In the genomic region with DNA sequence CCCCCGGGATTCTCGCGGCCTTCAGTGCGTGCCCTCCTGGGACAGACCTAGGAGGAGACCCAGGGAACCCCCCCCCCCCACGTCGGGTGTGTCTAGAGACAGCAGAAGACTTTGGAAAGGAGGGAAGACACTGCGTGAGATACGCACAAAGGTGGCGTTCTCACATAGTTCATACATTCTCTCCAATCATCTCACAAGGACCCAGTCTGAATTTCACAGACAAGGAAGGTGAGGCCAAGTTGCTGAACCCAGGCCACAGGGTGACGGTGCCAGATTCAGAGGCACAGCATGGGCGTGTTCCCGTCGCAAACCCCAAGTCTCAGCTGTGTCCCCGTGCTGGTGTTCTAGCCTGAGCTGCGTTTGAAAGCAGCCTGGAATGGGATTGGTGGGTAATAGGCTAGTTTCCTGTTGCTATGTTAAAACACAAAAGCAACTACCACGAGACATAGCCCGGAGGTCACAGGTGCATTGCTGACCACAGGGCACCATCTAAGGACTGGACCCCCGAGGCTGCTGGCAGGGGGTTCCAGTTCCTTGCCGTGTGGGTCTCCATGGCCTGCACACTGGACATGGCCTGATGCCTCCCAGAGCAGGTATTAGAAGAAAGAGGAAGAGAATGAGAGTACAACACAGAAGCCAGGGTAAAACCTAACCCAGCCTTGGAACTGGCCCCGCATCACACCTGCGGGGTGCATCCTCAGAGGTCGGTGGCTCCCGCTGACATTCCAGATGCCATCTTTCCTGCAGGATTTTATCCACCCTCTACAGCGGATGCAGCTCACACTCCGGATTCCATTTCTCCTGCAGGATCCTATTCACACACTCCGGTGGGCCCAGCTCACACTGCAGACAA, we compare ENCODE assay signal across 10 cellular contexts. TPM values are rescaled to one million over a fixed set of nuclear protein-coding genes. Genes with fewer than 3 reads are reported as not detected.
DNase-seq lines count a peak whose midpoint lies in the region; ATAC-seq and TF ChIP-seq lines count a peak whose summit lies in the region.
"Had no signal": no experiment of that assay in that cellular context is flagged by ENCODE, and none has a peak within 500 bp of the region (broad histone marks: within the 10 kb centered on the region; RNA-seq: fewer than 3 reads in every experiment).

No MANE protein-coding gene starts in this region.

- H3K36me3 Mint-ChIP-seq in CD4-positive, alpha-beta T cell (ENCODE audit: low read depth) = no peaks in the 10 kb centered on the region
- no peaks in the 10 kb centered on the region for H3K36me3 Mint-ChIP-seq in Caco-2 (ENCODE audit: insufficient read depth, unreplicated experiment)
- H3K36me3 Mint-ChIP-seq: IgD-negative memory B cell had no signal

- no peak for TF ChIP-seq CTCF in astrocyte of the cerebellum (IDR thresholded peaks at IDR 0.05; ENCODE audit: low read depth, low read length, missing control alignments)
- TF ChIP-seq CTCF in CD4-positive, alpha-beta T cell (IDR thresholded peaks at IDR 0.05) = no peak
- TF ChIP-seq CTCF in Caco-2 (IDR thresholded peaks at IDR 0.05; ENCODE audit: insufficient read depth in 1 of 2, low read depth in 1 of 2, low read length in 1 of 2, severe bottlenecking in 1 of 2, unreplicated experiment in 1 of 2) = no peak

- no peaks in the 10 kb centered on the region for H3K9me3 Mint-ChIP-seq in CD4-positive, alpha-beta T cell
- no peaks in the 10 kb centered on the region for H3K9me3 Mint-ChIP-seq in Caco-2 (ENCODE audit: unreplicated experiment)
- H3K9me3 Mint-ChIP-seq: activated T-cell treated with anti-CD3 and anti-CD28 coated beads, Interleukin-2, amount 50 U/mL, for 72 hours had no signal

- no peak for DNase-seq in astrocyte of the cerebellum (ENCODE audit: low read depth)
- DNase-seq in CD4-positive, alpha-beta T cell = no peak
- no peak for DNase-seq in Caco-2
- DNase-seq in KBM-7 = no peak
- DNase-seq in cerebellar nuclear complex (lab: John Stamatoyannopoulos, UW) = no peak
- DNase-seq: activated T-cell treated with anti-CD3 and anti-CD28 coated beads, Interleukin-2, amount 50 U/mL, for 72 hours had no signal

- H3K27me3 Mint-ChIP-seq in CD4-positive, alpha-beta T cell = peaks cover 67% of the 10 kb centered on the region
- peaks cover 6% of the 10 kb centered on the region for H3K27me3 Mint-ChIP-seq in Caco-2 (ENCODE audit: insufficient read depth, unreplicated experiment)

- CTCF ChIA-PET in CD4-positive, alpha-beta T cell (lab: Charles Lee) = no interaction called here
- CTCF ChIA-PET in Caco-2 (lab: Charles Lee) = no interaction called here

- POLR2A ChIA-PET in CD4-positive, alpha-beta T cell (lab: Charles Lee) = no interaction called here
- POLR2A ChIA-PET in Caco-2 (lab: Charles Lee) = no interaction called here

- H3K4me1 ChIP-seq in HUES48 (ENCODE audit: control insufficient read depth, insufficient read depth, low read length) (peaks cover 21% of the 10 kb centered on the region), skeletal muscle tissue (ENCODE audit: control insufficient read depth in 3 of 3, insufficient read depth in 3 of 3, low read length in 3 of 3) (peaks cover 11 to 22% (median 13%) of the 10 kb centered on the region in 3 donors), Caco-2 (no peaks in the 10 kb centered on the region)

- no peak for ATAC-seq in CD4-positive, alpha-beta T cell (ENCODE audit: poor library complexity)

- no peak overlapping the region for H3K4me3 Mint-ChIP-seq in CD4-positive, alpha-beta T cell
- no peak overlapping the region for H3K4me3 Mint-ChIP-seq in Caco-2 (ENCODE audit: unreplicated experiment)

- H3K27ac Mint-ChIP-seq in CD4-positive, alpha-beta T cell = no peak overlapping the region
- no peak overlapping the region for H3K27ac Mint-ChIP-seq in Caco-2 (ENCODE audit: unreplicated experiment)
- H3K27ac Mint-ChIP-seq: activated T-cell treated with anti-CD3 and anti-CD28 coated beads, Interleukin-2, amount 50 U/mL, for 72 hours had no signal

- no peaks in the 10 kb centered on the region for H3K4me1 Mint-ChIP-seq in CD4-positive, alpha-beta T cell (ENCODE audit: low read depth)
- H3K4me1 Mint-ChIP-seq in Caco-2 (ENCODE audit: low read depth, unreplicated experiment) = no peaks in the 10 kb centered on the region

- in situ Hi-C loops in astrocyte of the cerebellum (cut with HindIII; ENCODE audit: low sequenced_read_pairs) (no loop called here), KBM-7 (cut with MboI; ENCODE audit: low pct_unique_long_range_greater_than_20kb, low sequenced_read_pairs) (no loop called here)

- peak overlapping the region; percentile 75; the same call in 1 of the 2 replicates for H3K4me3 ChIP-seq in HUES48 (ENCODE audit: low read depth, low read length)
- peak overlapping the region; percentile 78 for H3K4me3 ChIP-seq in astrocyte of the cerebellum (ENCODE audit: low read depth, low read length)
- peak overlapping the region; percentile 64; the same call in 1 of the 2 replicates for H3K4me3 ChIP-seq in iPS-18c (ENCODE audit: insufficient read depth, low read depth, low read length)
- peak overlapping the region; percentile 52 to 63 (median 62) for H3K4me3 ChIP-seq in skeletal muscle tissue (ENCODE audit: low read length in 3 of 3)
- no peak overlapping the region for H3K4me3 ChIP-seq in Caco-2 (ENCODE audit: low read depth, low read length)

- H3K27me3 ChIP-seq in HUES48 (ENCODE audit: control insufficient read depth, insufficient read depth, low read length) = peaks cover 38% of the 10 kb centered on the region
- H3K27me3 ChIP-seq in skeletal muscle tissue (ENCODE audit: control insufficient read depth in 3 of 3, insufficient read depth in 3 of 3, low read length in 3 of 3) = peaks cover 21 to 46% (median 38%) of the 10 kb centered on the region in 3 donors
- peaks cover 4% of the 10 kb centered on the region for H3K27me3 ChIP-seq in CD4-positive, alpha-beta T cell (ENCODE audit: control insufficient read depth, insufficient read depth, low read length)
- no peaks in the 10 kb centered on the region for H3K27me3 ChIP-seq in Caco-2 (replicated peaks; ENCODE audit: control insufficient read depth, insufficient read depth, low read length)

- intact Hi-C loops in CD4-positive, alpha-beta T cell (cut with DNase I, micrococcal nuclease) = no loop called here
- intact Hi-C loops in Caco-2 (cut with micrococcal nuclease; ENCODE audit: unreplicated experiment) = no loop called here

- H3K9ac ChIP-seq in HUES48 (ENCODE audit: low read depth, low read length) (no peak overlapping the region), skeletal muscle tissue (ENCODE audit: low read depth in 1 of 3, low read length in 3 of 3) (peak overlapping the region in 1 of 3 donors; percentile 62)

- no peak overlapping the region for H3K27ac ChIP-seq in HUES48 (ENCODE audit: low read depth, low read length)
- H3K27ac ChIP-seq in skeletal muscle tissue (ENCODE audit: low read depth, low read length) = peak overlapping the region; percentile 86
- no peak overlapping the region for H3K27ac ChIP-seq in CD4-positive, alpha-beta T cell (ENCODE audit: low read depth, low read length)

- H3K36me3 ChIP-seq in HUES48 (ENCODE audit: control insufficient read depth, insufficient read depth, low read length) = no peaks in the 10 kb centered on the region
- no peaks in the 10 kb centered on the region for H3K36me3 ChIP-seq in skeletal muscle tissue (ENCODE audit: control insufficient read depth in 3 of 3, insufficient read depth in 3 of 3, low read length in 3 of 3)
- no peaks in the 10 kb centered on the region for H3K36me3 ChIP-seq in Caco-2 (ENCODE audit: control insufficient read depth, insufficient read depth, low read length)

- no TSS peak for BruUV-seq in Caco-2 (replicated peaks; lab: Mats Ljungman, UMichigan)

- H3K9me3 ChIP-seq in HUES48 (ENCODE audit: control insufficient read depth, insufficient read depth, low read length) (no peaks in the 10 kb centered on the region), iPS-18c (ENCODE audit: control insufficient read depth, insufficient read depth, low read length) (no peaks in the 10 kb centered on the region), skeletal muscle tissue (ENCODE audit: control insufficient read depth in 3 of 3, low read length in 3 of 3) (no peaks in the 10 kb centered on the region), Caco-2 (peaks cover 4% of the 10 kb centered on the region; the same call in 1 of the 2 replicates)
- no peaks in the 10 kb centered on the region for H3K9me3 ChIP-seq in CD4-positive, alpha-beta T cell (ENCODE audit: control insufficient read depth, low read length)

RNA-seq across cellular contexts. Expression of gene PXDN, which starts 1.1 kb away (rescaled TPM):
- total RNA-seq in skeletal muscle tissue = 106 TPM
- total RNA-seq in CD4-positive, alpha-beta T cell = under 1 TPM; 0.47 to 0.84 TPM
- 0.12 and 0.25 TPM in 2 replicates for total RNA-seq in Caco-2 (2022)

Comparison
In these comparisons a context has a peak if more than half of its experiments do, and no peak if none do; other contexts are left out.
1. RNA of gene PXDN, which starts 1.1 kb away (total RNA-seq): 106 TPM in skeletal muscle tissue (single experiment); 0.47 to 0.84 TPM in CD4-positive, alpha-beta T cell and 0.12 to 0.25 TPM in Caco-2; every median in the first group is over 10 times any median in the second.